Comparison of ENCODE assay signal across 28 cellular contexts in the genomic region with DNA sequence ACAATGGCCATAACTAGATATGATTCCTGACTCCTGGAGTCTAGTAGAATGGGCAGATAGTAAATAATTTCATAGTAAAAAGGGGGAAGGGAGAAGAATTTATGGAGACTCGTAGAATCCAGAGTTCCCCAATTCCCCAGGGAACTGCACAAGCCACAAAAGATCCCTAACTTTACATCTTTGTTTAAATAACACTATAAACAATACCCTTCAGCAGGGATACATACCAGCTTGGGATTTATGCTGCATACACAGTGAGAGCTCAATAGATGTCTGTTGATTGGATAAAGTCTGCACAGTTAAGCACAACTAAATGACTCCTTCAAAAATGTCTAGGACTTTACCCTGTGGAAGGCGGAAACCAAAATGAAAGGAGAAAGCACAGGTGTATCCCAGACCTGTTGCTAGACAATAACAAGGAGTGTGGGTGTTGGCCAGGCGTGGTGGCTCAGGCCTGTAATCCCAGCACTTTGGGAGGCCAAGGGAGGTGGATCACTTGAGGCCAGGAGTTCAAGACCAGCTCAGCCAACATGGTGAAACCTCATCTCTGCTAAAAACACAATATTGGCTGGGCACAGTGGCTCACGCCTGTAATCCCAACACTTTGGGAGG.
"Had no signal": no experiment of that assay in that cellular context is flagged by ENCODE, and none has a peak within 500 bp of the region (broad histone marks: within the 10 kb centered on the region; RNA-seq: fewer than 3 reads in every experiment).

No MANE protein-coding gene starts in this region.

- H3K4me1 ChIP-seq: ascending aorta, heart left ventricle, right atrium auricular region, tibial artery had no signal

- H3K4me3 Mint-ChIP-seq: activated CD4-positive, alpha-beta memory T cell treated with anti-CD3 and anti-CD28 coated beads, Interleukin-2, amount 10 ng/mL, durations not matched to agents 7 days and 5 days; activated CD4-positive, alpha-beta T cell treated with anti-CD3 and anti-CD28 coated beads, Interleukin-2, amount 10 ng/mL, durations not matched to agents 24 days and 14 days; activated naive CD4-positive, alpha-beta T cell treated with anti-CD3 and anti-CD28 coated beads, Interleukin-2, amount 10 ng/mL, durations not matched to agents 7 days and 5 days; activated naive CD8-positive, alpha-beta T cell treated with anti-CD3 and anti-CD28 coated beads, Interleukin-2, amount 10 ng/mL, durations not matched to agents 7 days and 5 days; activated T-cell treated with anti-CD3 and anti-CD28 coated beads, Interleukin-2, amount 50 U/mL, for 24 hours; brain; effector memory CD8-positive, alpha-beta T cell; immature natural killer cell; memory B cell; natural killer cell treated with Interleukin-12 subunit alpha and Interleukin-12 subunit beta and Interleukin-15 and Interleukin-18, amount 100 ng/mL, for 72 hours; T-helper 1 cell treated with Interleukin-12 subunit alpha and Interleukin-12 subunit beta and Interleukin-4 antibody, amounts not matched to agents 30 μg/mL and 1 μg/mL, for 36 hours had no signal

- H3K27ac Mint-ChIP-seq: activated CD4-positive, alpha-beta memory T cell treated with anti-CD3 and anti-CD28 coated beads, Interleukin-2, amount 10 ng/mL, durations not matched to agents 7 days and 5 days; activated CD4-positive, alpha-beta T cell treated with anti-CD3 and anti-CD28 coated beads, Interleukin-2, amount 10 ng/mL, durations not matched to agents 24 days and 14 days; activated naive CD4-positive, alpha-beta T cell treated with anti-CD3 and anti-CD28 coated beads, Interleukin-2, amount 10 ng/mL, durations not matched to agents 7 days and 5 days; activated naive CD8-positive, alpha-beta T cell treated with anti-CD3 and anti-CD28 coated beads, Interleukin-2, amount 10 ng/mL, durations not matched to agents 7 days and 5 days; activated T-cell treated with anti-CD3 and anti-CD28 coated beads, Interleukin-2, amount 50 U/mL, for 24 hours; brain; effector memory CD8-positive, alpha-beta T cell; immature natural killer cell; memory B cell; natural killer cell treated with Interleukin-12 subunit alpha and Interleukin-12 subunit beta and Interleukin-15 and Interleukin-18, amount 100 ng/mL, for 72 hours; T-helper 1 cell treated with Interleukin-12 subunit alpha and Interleukin-12 subunit beta and Interleukin-4 antibody, amounts not matched to agents 30 μg/mL and 1 μg/mL, for 36 hours had no signal

- H3K27ac ChIP-seq: ascending aorta, cardiac muscle cell, coronary artery, heart left ventricle, right atrium auricular region, suprapubic skin, tibial artery, VCaP had no signal

- H3K9me3 Mint-ChIP-seq: activated CD4-positive, alpha-beta memory T cell treated with anti-CD3 and anti-CD28 coated beads, Interleukin-2, amount 10 ng/mL, durations not matched to agents 7 days and 5 days; activated CD4-positive, alpha-beta T cell treated with anti-CD3 and anti-CD28 coated beads, Interleukin-2, amount 10 ng/mL, durations not matched to agents 24 days and 14 days; activated naive CD4-positive, alpha-beta T cell treated with anti-CD3 and anti-CD28 coated beads, Interleukin-2, amount 10 ng/mL, durations not matched to agents 7 days and 5 days; activated naive CD8-positive, alpha-beta T cell treated with anti-CD3 and anti-CD28 coated beads, Interleukin-2, amount 10 ng/mL, durations not matched to agents 7 days and 5 days; activated T-cell treated with anti-CD3 and anti-CD28 coated beads, Interleukin-2, amount 50 U/mL, for 24 hours; brain; effector memory CD8-positive, alpha-beta T cell; immature natural killer cell; memory B cell; natural killer cell treated with Interleukin-12 subunit alpha and Interleukin-12 subunit beta and Interleukin-15 and Interleukin-18, amount 100 ng/mL, for 72 hours; T-helper 1 cell treated with Interleukin-12 subunit alpha and Interleukin-12 subunit beta and Interleukin-4 antibody, amounts not matched to agents 30 μg/mL and 1 μg/mL, for 36 hours had no signal

- H3K4me1 Mint-ChIP-seq: brain, immature natural killer cell had no signal

- H3K4me3 ChIP-seq: ascending aorta, cardiac muscle cell, coronary artery, heart left ventricle, right atrium auricular region, suprapubic skin, tibial artery had no signal

- H3K27me3 Mint-ChIP-seq: activated CD4-positive, alpha-beta memory T cell treated with anti-CD3 and anti-CD28 coated beads, Interleukin-2, amount 10 ng/mL, durations not matched to agents 7 days and 5 days; activated CD4-positive, alpha-beta T cell treated with anti-CD3 and anti-CD28 coated beads, Interleukin-2, amount 10 ng/mL, durations not matched to agents 24 days and 14 days; activated naive CD4-positive, alpha-beta T cell treated with anti-CD3 and anti-CD28 coated beads, Interleukin-2, amount 10 ng/mL, durations not matched to agents 7 days and 5 days; activated naive CD8-positive, alpha-beta T cell treated with anti-CD3 and anti-CD28 coated beads, Interleukin-2, amount 10 ng/mL, durations not matched to agents 7 days and 5 days; activated T-cell treated with anti-CD3 and anti-CD28 coated beads, Interleukin-2, amount 50 U/mL, for 24 hours; effector memory CD8-positive, alpha-beta T cell; memory B cell; natural killer cell treated with Interleukin-12 subunit alpha and Interleukin-12 subunit beta and Interleukin-15 and Interleukin-18, amount 100 ng/mL, for 72 hours had no signal

- DNase-seq: activated CD4-positive, alpha-beta memory T cell treated with anti-CD3 and anti-CD28 coated beads, Interleukin-2, amount 10 ng/mL, durations not matched to agents 7 days and 5 days; activated CD4-positive, alpha-beta T cell treated with anti-CD3 and anti-CD28 coated beads, Interleukin-2, amount 10 ng/mL, durations not matched to agents 24 days and 14 days; activated CD8-positive, alpha-beta memory T cell treated with anti-CD3 and anti-CD28 coated beads, Interleukin-2, amount 50 U/mL, for 48 hours; activated gamma-delta T cell; activated naive CD4-positive, alpha-beta T cell treated with anti-CD3 and anti-CD28 coated beads, Interleukin-2, amount 10 ng/mL, durations not matched to agents 7 days and 5 days; activated naive CD8-positive, alpha-beta T cell treated with anti-CD3 and anti-CD28 coated beads, Interleukin-2, amount 10 ng/mL, durations not matched to agents 7 days and 5 days; activated T-cell treated with anti-CD3 and anti-CD28 coated beads, Interleukin-2, amount 50 U/mL, for 24 hours; cerebellar nuclear complex; effector memory CD8-positive, alpha-beta T cell; erythroblast; foreskin fibroblast; heart left ventricle; hypothalamus; immature natural killer cell; kidney; stimulated activated naive CD4-positive, alpha-beta T cell; T-helper 9 cell; tibial artery had no signal

- H3K36me3 ChIP-seq: ascending aorta, cardiac muscle cell, heart left ventricle, right atrium auricular region, suprapubic skin, tibial artery had no signal

- H3K36me3 Mint-ChIP-seq: activated naive CD4-positive, alpha-beta T cell treated with anti-CD3 and anti-CD28 coated beads, Interleukin-2, amount 10 ng/mL, durations not matched to agents 7 days and 5 days; activated naive CD8-positive, alpha-beta T cell treated with anti-CD3 and anti-CD28 coated beads, Interleukin-2, amount 10 ng/mL, durations not matched to agents 7 days and 5 days; brain; immature natural killer cell; natural killer cell treated with Interleukin-12 subunit alpha and Interleukin-12 subunit beta and Interleukin-15 and Interleukin-18, amount 100 ng/mL, for 72 hours had no signal

- ATAC-seq: effector memory CD8-positive, alpha-beta T cell; heart left ventricle; natural killer cell treated with Interleukin-12 subunit alpha and Interleukin-12 subunit beta and Interleukin-15 and Interleukin-18, amount 100 ng/mL, for 72 hours had no signal

- H3K9me3 ChIP-seq: ascending aorta, heart left ventricle, right atrium auricular region, suprapubic skin, tibial artery had no signal
